12 cellular contexts compared by ENCODE assay signal in genomic region chr13:81406639-81407292, GRCh38.
DNase-seq lines count a peak whose midpoint lies in the region; ATAC-seq and TF ChIP-seq lines count a peak whose summit lies in the region.
"Had no signal": no experiment of that assay in that cellular context is flagged by ENCODE, and none has a peak within 500 bp of the region (broad histone marks: within the 10 kb centered on the region; RNA-seq: fewer than 3 reads in every experiment).

No MANE protein-coding gene starts in this region.

- DNase-seq in left kidney (ENCODE audit: low read depth, low spot score) (peak; percentile 34), NCI-H2196 treated with DMSO at 0.1 percent for 48 hours (lab: John Stamatoyannopoulos, UW; ENCODE audit: unreplicated experiment) (no peak), iPS-NIHi7 (ENCODE audit: extremely low spot score) (no peak), GM13976 (ENCODE audit: low spot score) (no peak)
- DNase-seq in stimulated activated CD4-positive, alpha-beta T cell treated with anti-CD3 and anti-CD28 coated beads, Interleukin-2, amount 100 ng/mL, for 48 hours, result no peak
- DNase-seq: brain microvascular endothelial cell, NCI-H446, upper lobe of left lung had no signal

- peak; percentile 36 for TF ChIP-seq POLR2A in GM18951 (IDR thresholded peaks at IDR 0.05; ENCODE audit: extremely low read depth, insufficient read depth, insufficient read length)

- ATAC-seq in HG02571 (IDR thresholded peaks at IDR 0.05; ENCODE audit: unreplicated experiment), result peak; percentile 55
- peak; percentile 73 for ATAC-seq in HG03342 (IDR thresholded peaks at IDR 0.05; ENCODE audit: unreplicated experiment)
- ATAC-seq: Right ventricle myocardium inferior had no signal

- TF ChIP-seq CTCF in GM13976 (IDR thresholded peaks at IDR 0.05; ENCODE audit: borderline replicate concordance, control extremely low read depth, extremely low read depth, insufficient read depth, missing control alignments), result no peak

- in situ Hi-C loops in GM18951 (cut with MboI; ENCODE audit: low sequenced_read_pairs, unreplicated experiment) (no loop called here), GM13976 (cut with MboI; ENCODE audit: low sequenced_read_pairs, unreplicated experiment) (no loop called here)
